In genomic region chr18:35155403-35156117, GRCh38 we compare ENCODE assay signal across 19 cellular contexts.
DNase-seq lines count a peak whose midpoint lies in the region; ATAC-seq and TF ChIP-seq lines count a peak whose summit lies in the region.
"Had no signal": no experiment of that assay in that cellular context is flagged by ENCODE, and none has a peak within 500 bp of the region (broad histone marks: within the 10 kb centered on the region; RNA-seq: fewer than 3 reads in every experiment).

No MANE protein-coding gene starts in this region.

- intact Hi-C loops in heart right ventricle (cut with DNase I): no loop called here
- intact Hi-C loops in gastrocnemius medialis (cut with DNase I; ENCODE audit: low total_unique reads): no loop called here

- ATAC-seq in activated T-cell treated with anti-CD3 and anti-CD28 coated beads, Interleukin-2, amount 50 U/mL, for 72 hours (replicated peaks in 1 of 2): no peak
- peak; percentile 82 for ATAC-seq in WTC11
- ATAC-seq in heart right ventricle: peak in 6 of 8 donors; percentile 33 to 75 (median 60)
- peak; percentile 51 to 56 for ATAC-seq in gastrocnemius medialis
- ATAC-seq in HG02885 (IDR thresholded peaks at IDR 0.05; ENCODE audit: poor library complexity, unreplicated experiment): no peak
- no peak for ATAC-seq in stimulated activated naive B cell treated with anti-CD40 and anti-IgM and Interleukin-4, amounts not matched to agents 10 μg/mL and 1 μg/mL and 100 μg/mL, for 72 hours (replicated peaks)
- ATAC-seq: A549 had no signal

- no peak for TF ChIP-seq CTCF in WTC11 (IDR thresholded peaks at IDR 0.05)
- no peak for TF ChIP-seq CTCF in heart right ventricle (IDR thresholded peaks at IDR 0.05)
- TF ChIP-seq CTCF in gastrocnemius medialis (IDR thresholded peaks at IDR 0.05 in 4 of 5, conservative IDR thresholded peaks at IDR 0.05 in 1 of 5): no peak

- POLR2A ChIA-PET in WTC11 (lab: Charles Lee): no interaction called here

- H3K4me1 Mint-ChIP-seq in activated T-cell treated with anti-CD3 and anti-CD28 coated beads, Interleukin-2, amount 50 U/mL, for 72 hours (ENCODE audit: low read depth): peaks cover 35% of the 10 kb centered on the region
- peaks cover 17% of the 10 kb centered on the region for H3K4me1 Mint-ChIP-seq in WTC11
- peaks cover 31 to 59% of the 10 kb centered on the region in 2 donors for H3K4me1 Mint-ChIP-seq in stimulated activated naive B cell treated with anti-CD40 and anti-IgM and Interleukin-4, amounts not matched to agents 10 μg/mL and 1 μg/mL and 100 μg/mL, for 72 hours
- H3K4me1 Mint-ChIP-seq: neural crest cell had no signal

- no peak overlapping the region for H3K4me3 ChIP-seq in heart right ventricle
- H3K4me3 ChIP-seq in gastrocnemius medialis: no peak overlapping the region
- H3K4me3 ChIP-seq: A549, lung, PC-9, right lobe of liver had no signal

- peaks cover 0 to 33% (median 9%) of the 10 kb centered on the region in 9 donors for H3K4me1 ChIP-seq in heart right ventricle
- peaks cover 7 to 10% of the 10 kb centered on the region in 2 donors for H3K4me1 ChIP-seq in gastrocnemius medialis
- H3K4me1 ChIP-seq: A549, right lobe of liver had no signal

- DNase-seq in activated T-cell treated with anti-CD3 and anti-CD28 coated beads, Interleukin-2, amount 50 U/mL, for 72 hours: peak; percentile 10 to 17
- no peak for DNase-seq in activated T-cell treated with anti-CD3 and anti-CD28 coated beads, Interleukin-2, amount 50 U/mL, for 48 hours
- peak; percentile 14 for DNase-seq in WTC11 (ENCODE audit: low spot score)
- DNase-seq in heart right ventricle: no peak
- no peak for DNase-seq in gastrocnemius medialis
- DNase-seq in ACHN: no peak
- DNase-seq in stimulated activated naive B cell treated with anti-CD40 and anti-IgM and Interleukin-4, amounts not matched to agents 10 μg/mL and 1 μg/mL and 100 μg/mL, for 72 hours: no peak
- DNase-seq: activated naive CD4-positive, alpha-beta T cell treated with anti-CD3 and anti-CD28 coated beads, Interleukin-2, amount 50 U/mL, for 16 hours; COR-L47; GF-D8; NCI-H1105 treated with DMSO at 0.1 percent for 48 hours; NCI-H345; PC-9; right lobe of liver; stimulated activated CD4-positive, alpha-beta T cell treated with anti-CD3 and anti-CD28 coated beads, Interleukin-4, amount 100 ng/mL, for 1 hour had no signal

- no peak for TF ChIP-seq POLR2A in gastrocnemius medialis (IDR thresholded peaks at IDR 0.05)

- no peaks in the 10 kb centered on the region for H3K27me3 ChIP-seq in heart right ventricle
- no peaks in the 10 kb centered on the region for H3K27me3 ChIP-seq in gastrocnemius medialis
- H3K27me3 ChIP-seq: right lobe of liver had no signal

- no peaks in the 10 kb centered on the region for H3K9me3 ChIP-seq in heart right ventricle
- H3K9me3 ChIP-seq in gastrocnemius medialis: no peaks in the 10 kb centered on the region
- H3K9me3 ChIP-seq: A549, right lobe of liver had no signal

- in situ Hi-C loops in gastrocnemius medialis (cut with MboI; ENCODE audit: low sequenced_read_pairs in 4 of 4): no loop called here
- in situ Hi-C loops in ACHN (cut with HindIII; ENCODE audit: low pct_ligation_motif_present, low pct_unique_long_range_greater_than_20kb, low sequenced_read_pairs): no loop called here

- H3K36me3 ChIP-seq in heart right ventricle: peaks cover 0 to 5% (median 0%) of the 10 kb centered on the region in 9 donors
- no peaks in the 10 kb centered on the region for H3K36me3 ChIP-seq in gastrocnemius medialis
- H3K36me3 ChIP-seq: right lobe of liver had no signal

- H3K36me3 Mint-ChIP-seq in activated T-cell treated with anti-CD3 and anti-CD28 coated beads, Interleukin-2, amount 50 U/mL, for 72 hours (ENCODE audit: insufficient read depth in 2 of 2): peaks cover 0 to 4% of the 10 kb centered on the region in 2 donors
- H3K36me3 Mint-ChIP-seq in WTC11: no peaks in the 10 kb centered on the region
- H3K36me3 Mint-ChIP-seq in stimulated activated naive B cell treated with anti-CD40 and anti-IgM and Interleukin-4, amounts not matched to agents 10 μg/mL and 1 μg/mL and 100 μg/mL, for 72 hours: peaks cover 0 to 4% of the 10 kb centered on the region in 2 donors

- H3K9me3 Mint-ChIP-seq in activated T-cell treated with anti-CD3 and anti-CD28 coated beads, Interleukin-2, amount 50 U/mL, for 72 hours: no peaks in the 10 kb centered on the region
- H3K9me3 Mint-ChIP-seq in WTC11: no peaks in the 10 kb centered on the region
- no peaks in the 10 kb centered on the region for H3K9me3 Mint-ChIP-seq in stimulated activated naive B cell treated with anti-CD40 and anti-IgM and Interleukin-4, amounts not matched to agents 10 μg/mL and 1 μg/mL and 100 μg/mL, for 72 hours
- H3K9me3 Mint-ChIP-seq: neural crest cell had no signal

- H3K4me3 Mint-ChIP-seq in activated T-cell treated with anti-CD3 and anti-CD28 coated beads, Interleukin-2, amount 50 U/mL, for 72 hours: no peak overlapping the region
- H3K4me3 Mint-ChIP-seq in WTC11: no peak overlapping the region
- H3K4me3 Mint-ChIP-seq in stimulated activated naive B cell treated with anti-CD40 and anti-IgM and Interleukin-4, amounts not matched to agents 10 μg/mL and 1 μg/mL and 100 μg/mL, for 72 hours: no peak overlapping the region
- H3K4me3 Mint-ChIP-seq: neural crest cell had no signal

- whole genome bisulfite sequencing in heart right ventricle, 2 donors: 35 to 40% methylated on average over 8 of the region's 8 CpGs

- H3K27ac Mint-ChIP-seq in activated T-cell treated with anti-CD3 and anti-CD28 coated beads, Interleukin-2, amount 50 U/mL, for 72 hours: no peak overlapping the region
- H3K27ac Mint-ChIP-seq in WTC11: peak overlapping the region; percentile 26; the same call in 1 of the 2 replicates
- H3K27ac Mint-ChIP-seq in stimulated activated naive B cell treated with anti-CD40 and anti-IgM and Interleukin-4, amounts not matched to agents 10 μg/mL and 1 μg/mL and 100 μg/mL, for 72 hours: no peak overlapping the region

- H3K27ac ChIP-seq in heart right ventricle (no peak overlapping the region), gastrocnemius medialis (no peak overlapping the region)
- H3K27ac ChIP-seq: A549, PC-9, right lobe of liver had no signal

- no peaks in the 10 kb centered on the region for H3K27me3 Mint-ChIP-seq in activated T-cell treated with anti-CD3 and anti-CD28 coated beads, Interleukin-2, amount 50 U/mL, for 72 hours (ENCODE audit: low read depth)
- no peaks in the 10 kb centered on the region; the same call in 1 of the 2 replicates for H3K27me3 Mint-ChIP-seq in WTC11 (ENCODE audit: low read depth)
- no peaks in the 10 kb centered on the region for H3K27me3 Mint-ChIP-seq in stimulated activated naive B cell treated with anti-CD40 and anti-IgM and Interleukin-4, amounts not matched to agents 10 μg/mL and 1 μg/mL and 100 μg/mL, for 72 hours

- CTCF ChIA-PET in WTC11 (lab: Charles Lee): interaction anchor here (0.6 to 1.5 kb wide), 2 partner anchors 11 to 12 kb away, joined by 4 read pairs; no protein-coding TSS in a partner anchor

TF ChIP-seq in WTC11, 78 proteins besides CTCF, POLR2A, EP300 and RAD21:
- no peak for TF ChIP-seq OVOL2 (CRISPR knock-in tag; IDR thresholded peaks at IDR 0.05; ENCODE audit: borderline replicate concordance)
- TF ChIP-seq, protein P1, sequence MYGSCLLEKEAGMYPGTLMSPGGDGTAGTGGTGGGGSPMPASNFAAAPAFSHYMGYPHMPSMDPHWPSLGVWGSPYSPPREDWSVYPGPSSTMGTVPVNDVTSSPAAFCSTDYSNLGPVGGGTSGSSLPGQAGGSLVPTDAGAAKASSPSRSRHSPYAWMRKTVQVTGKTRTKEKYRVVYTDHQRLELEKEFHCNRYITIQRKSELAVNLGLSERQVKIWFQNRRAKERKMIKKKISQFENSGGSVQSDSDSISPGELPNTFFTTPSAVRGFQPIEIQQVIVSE (CRISPR knock-in tag; IDR thresholded peaks at IDR 0.05; ENCODE audit: borderline replicate concordance): no peak
- TF ChIP-seq, protein P2, sequence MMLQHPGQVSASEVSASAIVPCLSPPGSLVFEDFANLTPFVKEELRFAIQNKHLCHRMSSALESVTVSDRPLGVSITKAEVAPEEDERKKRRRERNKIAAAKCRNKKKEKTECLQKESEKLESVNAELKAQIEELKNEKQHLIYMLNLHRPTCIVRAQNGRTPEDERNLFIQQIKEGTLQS (CRISPR knock-in tag; conservative IDR thresholded peaks at IDR 0.05): no peak
- TF ChIP-seq ATF1 (CRISPR knock-in tag; IDR thresholded peaks at IDR 0.05): no peak
- TF ChIP-seq ATF6 (CRISPR knock-in tag; IDR thresholded peaks at IDR 0.05): no peak
- no peak for TF ChIP-seq CREB1 (CRISPR knock-in tag; IDR thresholded peaks at IDR 0.05)
- no peak for TF ChIP-seq CREM (CRISPR knock-in tag; IDR thresholded peaks at IDR 0.05)
- no peak for TF ChIP-seq NR1H2 (CRISPR knock-in tag; IDR thresholded peaks at IDR 0.05)

Comparison
In these comparisons a context has a peak if more than half of its experiments do, and no peak if none do; other contexts are left out.
1. DNase-seq: peak in activated T-cell treated with anti-CD3 and anti-CD28 coated beads, Interleukin-2, amount 50 U/mL, for 72 hours (2 of 2) and WTC11 (single experiment); none in activated T-cell treated with anti-CD3 and anti-CD28 coated beads, Interleukin-2, amount 50 U/mL, for 48 hours (0 of 2), heart right ventricle (0 of 2), gastrocnemius medialis (0 of 2), ACHN (single experiment) and stimulated activated naive B cell treated with anti-CD40 and anti-IgM and Interleukin-4, amounts not matched to agents 10 μg/mL and 1 μg/mL and 100 μg/mL, for 72 hours (single experiment).
2. ATAC-seq: peak in WTC11 (single experiment), heart right ventricle (6 of 8) and gastrocnemius medialis (2 of 2); none in activated T-cell treated with anti-CD3 and anti-CD28 coated beads, Interleukin-2, amount 50 U/mL, for 72 hours (0 of 2), HG02885 (single experiment) and stimulated activated naive B cell treated with anti-CD40 and anti-IgM and Interleukin-4, amounts not matched to agents 10 μg/mL and 1 μg/mL and 100 μg/mL, for 72 hours (0 of 2).